Comparison of ENCODE assay signal across 10 cellular contexts in the genomic region with DNA sequence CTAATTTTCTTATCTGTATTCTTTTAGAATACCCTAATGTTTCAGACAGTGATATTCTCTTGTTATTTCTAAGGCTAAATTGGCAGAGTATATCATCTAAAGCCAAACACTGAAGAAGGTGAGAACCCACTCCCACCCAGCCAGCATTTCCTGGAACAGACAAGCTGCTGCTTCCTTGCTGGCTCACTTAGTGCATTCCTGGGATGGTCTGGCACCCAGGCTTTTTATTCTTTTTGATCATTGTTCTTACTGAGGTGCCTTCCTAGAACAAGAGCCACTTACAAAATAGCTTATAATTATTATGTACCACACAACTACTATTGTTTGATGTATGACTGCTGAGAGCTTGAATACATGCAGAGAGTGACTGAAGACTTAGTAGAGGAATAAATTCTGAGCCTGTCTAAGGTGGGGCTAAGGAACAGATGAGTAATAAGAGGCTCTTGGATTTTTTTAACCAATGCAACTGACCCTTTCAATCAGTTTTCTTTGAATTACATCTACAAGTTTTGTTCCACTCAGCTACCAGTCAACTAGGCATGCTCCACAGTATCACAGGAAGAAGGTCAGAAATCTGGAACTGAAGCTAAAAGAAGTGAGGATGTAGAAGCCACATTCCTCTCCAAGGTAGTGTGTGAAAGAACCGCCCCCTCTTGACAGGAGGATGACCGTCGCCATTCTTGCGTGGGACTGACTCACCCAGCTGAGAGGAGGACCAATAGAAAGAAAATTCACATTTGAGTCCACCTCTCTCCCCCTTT. TPM values are rescaled to one million over a fixed set of nuclear protein-coding genes. Genes with fewer than 3 reads are reported as not detected.
DNase-seq lines count a peak whose midpoint lies in the region; ATAC-seq, FAIRE-seq and TF ChIP-seq lines count a peak whose summit lies in the region.
"Had no signal": no experiment of that assay in that cellular context is flagged by ENCODE, and none has a peak within 500 bp of the region (broad histone marks: within the 10 kb centered on the region; RNA-seq: fewer than 3 reads in every experiment).

No MANE protein-coding gene starts in this region.

- peak; percentile 58 for FAIRE-seq in RCC 7860 (lab: Jason Lieb, UNC)

- no peak for ATAC-seq in HG03097 (IDR thresholded peaks at IDR 0.05; ENCODE audit: low FRiP score, unreplicated experiment)

- H3K4me1 ChIP-seq in esophagus (ENCODE audit: control insufficient read depth in 2 of 2, insufficient read depth in 2 of 2, low read length in 1 of 2) = peaks cover 0 to 2% of the 10 kb centered on the region in 2 donors
- peaks cover 5% of the 10 kb centered on the region; the same call in 1 of the 2 replicates for H3K4me1 ChIP-seq in BE2C

- H3K36me3 ChIP-seq in esophagus (ENCODE audit: control insufficient read depth in 2 of 2, insufficient read depth in 2 of 2, low read length in 1 of 2) (peaks cover 8 to 20% of the 10 kb centered on the region in 2 donors), BE2C (peaks cover 24% of the 10 kb centered on the region)

- H3K4me3 ChIP-seq in esophagus (ENCODE audit: low read depth in 1 of 2, low read length in 2 of 2) (no peak overlapping the region), BE2C (ENCODE audit: low read depth, low read length) (no peak overlapping the region)
- H3K4me3 ChIP-seq: skin epidermis had no signal

- 41 to 71% methylated on average over 4 of the region's 4 CpGs for WGBS in esophagus, 2 donors

- H3K27me3 ChIP-seq in esophagus (ENCODE audit: control insufficient read depth in 1 of 2, insufficient read depth in 2 of 2, low read length in 2 of 2) (no peaks in the 10 kb centered on the region), BE2C (no peaks in the 10 kb centered on the region)

- DNase-seq in DMS53 treated with DMSO at 0.1 percent for 48 hours (lab: John Stamatoyannopoulos, UW; ENCODE audit: unreplicated experiment) (peak; percentile 48), RCC 7860 (ENCODE audit: low spot score) (peak; percentile 55), renal cortical epithelial cell (ENCODE audit: low read depth) (peak; percentile 88), T1000 (lab: John Stamatoyannopoulos, UW) (no peak), BE2C (no peak)
- DNase-seq in effector CD4-positive, alpha-beta T cell = no peak
- DNase-seq: SHP77 had no signal

- H3K27ac ChIP-seq in esophagus (ENCODE audit: low read depth in 2 of 2, low read length in 1 of 2) = peak overlapping the region; percentile 41 to 63

- TF ChIP-seq CTCF in BE2C (IDR thresholded peaks at IDR 0.05; ENCODE audit: low read depth, low read length) = no peak

- H3K9me3 ChIP-seq in esophagus (ENCODE audit: control insufficient read depth in 2 of 2, insufficient read depth in 1 of 2, low read depth in 1 of 2, low read length in 1 of 2) (peaks cover 0 to under 1% of the 10 kb centered on the region in 2 donors), BE2C (no peaks in the 10 kb centered on the region)

RNA-seq across cellular contexts. Expression of gene PRPH2, which starts 30.1 kb away (rescaled TPM):
- polyA plus RNA-seq in esophagus = under 1 TPM; 0.14 to 0.21 TPM
- total RNA-seq in renal cortical epithelial cell = 0.17 and 1.2 TPM in 2 replicates
- not detected for polyA plus RNA-seq in BE2C (2012; ENCODE audit: insufficient read depth, insufficient read length, low read depth)

RNA-seq across cellular contexts. Expression of gene TBCC, which starts 53.6 kb away (rescaled TPM):
- polyA plus RNA-seq in esophagus = 10 to 100 TPM; 17.7 to 18.4 TPM
- total RNA-seq in renal cortical epithelial cell = 37.7 and 59.6 TPM in 2 replicates
- polyA plus RNA-seq in BE2C (2012; ENCODE audit: insufficient read depth, insufficient read length, low read depth) = 134 TPM

Comparison
In these comparisons a context has a peak if more than half of its experiments do, and no peak if none do; other contexts are left out.
1. DNase-seq: peak in DMS53 treated with DMSO at 0.1 percent for 48 hours (single experiment), RCC 7860 (single experiment) and renal cortical epithelial cell (single experiment); none in effector CD4-positive, alpha-beta T cell (single experiment), T1000 (single experiment) and BE2C (single experiment).